Comparison of ENCODE assay signal across 8 cellular contexts in genomic region chr2:74507145-74507925, GRCh38. TPM values are rescaled to one million over a fixed set of nuclear protein-coding genes. Genes with fewer than 3 reads are reported as not detected.
A peak's percentile ranks its signal among the peaks of the same experiment; 100 is the strongest.
DNase-seq lines count a peak whose midpoint lies in the region; ATAC-seq, FAIRE-seq and TF ChIP-seq lines count a peak whose summit lies in the region.

PCGF1 (minus strand) TSS chr2:74507695; CDS start chr2:74507668, 27 bp downstream.

- H3K27ac ChIP-seq in adrenal gland, result peak within 1 kb of the TSS; percentile 29 to 100 (median 95)
- H3K27ac ChIP-seq in heart right ventricle, result peak within 1 kb of the TSS; percentile 95 to 99 (median 96)

- TF ChIP-seq CTCF in adrenal gland (IDR thresholded peaks at IDR 0.05), result peak in 2 of 6 experiments; percentile 27 to 39
- peak in 8 of 9 donors; percentile 40 to 67 (median 49) for TF ChIP-seq CTCF in heart right ventricle (IDR thresholded peaks at IDR 0.05)

- TF ChIP-seq POLR2A in GM12892 (IDR thresholded peaks at IDR 0.05; ENCODE audit: low read depth, low read length) (peak; percentile 87), adrenal gland (IDR thresholded peaks at IDR 0.05) (peak; percentile 33 to 57)

- H3K9me3 ChIP-seq in adrenal gland (replicated peaks in 1 of 3) (no peaks in the 10 kb centered on the region), heart right ventricle (no peaks in the 10 kb centered on the region)

- peak; percentile 88 for ATAC-seq in HG02852 (IDR thresholded peaks at IDR 0.05; ENCODE audit: unreplicated experiment)
- peak; percentile 95 to 97 (median 96) for ATAC-seq in heart right ventricle

- 0 to 1% (median 0%) methylated on average over 20 to 56 of the region's 56 CpGs for WGBS in adrenal gland, 4 donors
- 1% methylated on average over 54 to 56 of the region's 56 CpGs for WGBS in heart right ventricle, 2 donors

- H3K36me3 ChIP-seq in adrenal gland (replicated peaks in 1 of 2) (peaks cover 0 to 12% of the 10 kb centered on the region in 2 donors), heart right ventricle (peaks cover 0 to 20% (median 3%) of the 10 kb centered on the region in 9 donors)

- FAIRE-seq in GM12892 (lab: Jason Lieb, UNC), result peak; percentile 99

- DNase-seq in GM12892 (ENCODE audit: insufficient read length) (peak; percentile 93), NCI-H146 (lab: John Stamatoyannopoulos, UW) (peak; percentile 100), T-helper 1 cell (peak; percentile 94 to 98 (median 96)), adrenal gland (peak; percentile 97 to 100 (median 99)), heart right ventricle (peak; percentile 99), posterior vena cava (ENCODE audit: low spot score) (peak; percentile 100), ureter (ENCODE audit: low spot score) (peak; percentile 99)

- intact Hi-C loops in adrenal gland (cut with DNase I) (loop anchor here in 1 of 2 donors (2.0 kb wide), 1 partner anchor 21 kb away; the partner anchor contains the start of genes AUP1 and HTRA2), heart right ventricle (cut with DNase I) (loop anchor here in 3 of 10 donors (1.0 to 2.0 kb wide), 4 partner anchors 22 to 49 kb away; partner anchors contain the start of genes AUP1 (in 2 of the 3), HTRA2 (in 2 of the 3), TTC31 (in 2 of the 3) and CCDC142 (in 1 of the 3)), posterior vena cava (cut with DNase I) (no loop called here)

- H3K27me3 ChIP-seq in adrenal gland (peaks cover 19% of the 10 kb centered on the region), heart right ventricle (peaks cover 0 to 56% (median 43%) of the 10 kb centered on the region in 7 donors)

- peaks cover 19 to 50% of the 10 kb centered on the region in 2 donors for H3K4me1 ChIP-seq in adrenal gland (replicated peaks in 1 of 2)
- H3K4me1 ChIP-seq in heart right ventricle, result peaks cover 8 to 55% (median 43%) of the 10 kb centered on the region in 9 donors

- H3K4me3 ChIP-seq in adrenal gland (peak within 1 kb of the TSS; percentile 5 to 91 (median 80)), heart right ventricle (peak within 1 kb of the TSS; percentile 64 to 83 (median 70))

RNA-seq across cellular contexts. Expression of gene PCGF1, which starts in this region (rescaled TPM):
- polyA plus RNA-seq in GM12892 (2012; ENCODE audit: missing spikeins), result 17.5 TPM
- total RNA-seq in adrenal gland (10 to 100 TPM; 15.4 to 38.9 (median 20.6) TPM), heart right ventricle (10 to 100 TPM; 10.7 to 27.4 (median 14.9) TPM), posterior vena cava (10 to 100 TPM; 21.6 to 23.6 TPM), ureter (46.6 TPM)
- polyA plus RNA-seq in adrenal gland (10 to 100 TPM; 35.4 to 38.3 (median 37.2) TPM), heart right ventricle (10 to 100 TPM; 21.8 to 27.7 TPM)

Comparison
In these comparisons a context has a peak if more than half of its experiments do, and no peak if none do; other contexts are left out.
1. Peak in every context shown above with its lines: DNase-seq, ATAC-seq, H3K4me3 ChIP-seq and H3K27ac ChIP-seq.